32 cellular contexts compared by ENCODE assay signal in the genomic region with DNA sequence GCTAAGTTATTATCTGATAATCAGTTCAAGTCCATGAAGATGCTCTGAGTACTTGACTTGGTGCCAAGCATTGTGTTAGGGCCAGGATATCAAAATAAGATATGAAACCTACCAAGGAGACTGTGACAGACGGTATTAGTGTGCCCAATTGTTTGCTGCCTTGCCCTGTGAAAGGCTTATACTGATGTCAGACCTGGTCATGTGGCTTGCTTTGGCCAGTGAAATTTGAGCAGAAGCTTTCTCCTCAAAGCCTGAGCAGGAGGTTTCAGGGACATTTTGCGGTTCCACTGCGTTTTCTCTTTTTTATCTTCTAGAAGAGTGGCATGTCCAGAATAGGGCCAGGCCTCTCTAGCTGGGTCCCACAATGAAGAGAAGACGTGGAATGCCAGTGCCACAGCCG. TPM values are rescaled to one million over a fixed set of nuclear protein-coding genes. Genes with fewer than 3 reads are reported as not detected.
"Had no signal": no experiment of that assay in that cellular context is flagged by ENCODE, and none has a peak within 500 bp of the region (broad histone marks: within the 10 kb centered on the region; RNA-seq: fewer than 3 reads in every experiment).

No MANE protein-coding gene starts in this region.

- H3K27ac Mint-ChIP-seq: activated CD4-positive, alpha-beta memory T cell treated with anti-CD3 and anti-CD28 coated beads, Interleukin-2, amount 10 ng/mL, durations not matched to agents 7 days and 5 days; activated naive CD4-positive, alpha-beta T cell treated with anti-CD3 and anti-CD28 coated beads, Interleukin-2, amount 50 U/mL, for 24 hours; activated naive CD8-positive, alpha-beta T cell treated with anti-CD3 and anti-CD28 coated beads, Interleukin-2, amount 10 ng/mL, durations not matched to agents 7 days and 5 days; activated T-cell treated with anti-CD3 and anti-CD28 coated beads, Interleukin-2, amount 50 U/mL, for 24 hours; activated T-helper 2 cell treated with anti-CD3 and anti-CD28 coated beads, Interferon-gamma antibody, Interleukin-2, Interleukin-4, amounts not matched to agents 10 μg/mL and 5 μg/mL and 100 μg/mL, durations not matched to agents 14 hours and 24 hours and 36 hours had no signal

- H3K36me3 Mint-ChIP-seq: activated naive CD4-positive, alpha-beta T cell treated with anti-CD3 and anti-CD28 coated beads, Interleukin-2, amount 50 U/mL, for 24 hours; activated naive CD8-positive, alpha-beta T cell treated with anti-CD3 and anti-CD28 coated beads, Interleukin-2, amount 10 ng/mL, durations not matched to agents 7 days and 5 days had no signal

- DNase-seq: activated CD4-positive, alpha-beta memory T cell treated with anti-CD3 and anti-CD28 coated beads, Interleukin-2, amount 10 ng/mL, durations not matched to agents 7 days and 5 days; activated CD4-positive, alpha-beta T cell treated with anti-CD3 and anti-CD28 coated beads for 1 hour; activated CD4-positive, alpha-beta T cell treated with anti-CD3 and anti-CD28 coated beads for 48 hours; activated CD4-positive, CD25-positive, alpha-beta regulatory T cell; activated CD8-positive, alpha-beta memory T cell treated with anti-CD3 and anti-CD28 coated beads for 24 hours; activated gamma-delta T cell; activated naive CD4-positive, alpha-beta T cell treated with Interleukin-2 at 50 U/mL for 16 hours; activated naive CD8-positive, alpha-beta T cell treated with anti-CD3 and anti-CD28 coated beads, Interleukin-2, amount 10 ng/mL, durations not matched to agents 7 days and 5 days; activated T-cell treated with anti-CD3 and anti-CD28 coated beads, Interleukin-2, amount 50 U/mL, for 24 hours; amygdala; KG1; NCI-H1105; NCI-H1417 treated with DMSO at 0.1 percent for 48 hours; NCI-H187 treated with DMSO at 0.1 percent for 48 hours; NCI-H2081; NCI-H510A; NCI-H526; NCI-H748 treated with DMSO at 0.1 percent for 48 hours; PC-3; Peyer's patch; RPMI8226; SIG-M5; SW 1271; T-helper 1 cell; T-helper 2 cell; T-helper 9 cell had no signal

- H3K9me3 ChIP-seq: ascending aorta, Peyer's patch had no signal

- H3K4me3 Mint-ChIP-seq: activated CD4-positive, alpha-beta memory T cell treated with anti-CD3 and anti-CD28 coated beads, Interleukin-2, amount 10 ng/mL, durations not matched to agents 7 days and 5 days; activated naive CD4-positive, alpha-beta T cell treated with anti-CD3 and anti-CD28 coated beads, Interleukin-2, amount 50 U/mL, for 24 hours; activated naive CD8-positive, alpha-beta T cell treated with anti-CD3 and anti-CD28 coated beads, Interleukin-2, amount 10 ng/mL, durations not matched to agents 7 days and 5 days; activated T-cell treated with anti-CD3 and anti-CD28 coated beads, Interleukin-2, amount 50 U/mL, for 24 hours; central memory CD8-positive, alpha-beta T cell had no signal

- H3K27ac ChIP-seq: ascending aorta, cardiac muscle cell, Peyer's patch, VCaP had no signal

- H3K36me3 ChIP-seq: ascending aorta, cardiac muscle cell, Peyer's patch had no signal

- H3K4me1 Mint-ChIP-seq: activated CD4-positive, alpha-beta memory T cell treated with anti-CD3 and anti-CD28 coated beads, Interleukin-2, amount 10 ng/mL, durations not matched to agents 7 days and 5 days; activated naive CD4-positive, alpha-beta T cell treated with anti-CD3 and anti-CD28 coated beads, Interleukin-2, amount 50 U/mL, for 24 hours; activated naive CD8-positive, alpha-beta T cell treated with anti-CD3 and anti-CD28 coated beads, Interleukin-2, amount 10 ng/mL, durations not matched to agents 7 days and 5 days; central memory CD8-positive, alpha-beta T cell had no signal

- H3K9me3 Mint-ChIP-seq: activated CD4-positive, alpha-beta memory T cell treated with anti-CD3 and anti-CD28 coated beads, Interleukin-2, amount 10 ng/mL, durations not matched to agents 7 days and 5 days; activated naive CD4-positive, alpha-beta T cell treated with anti-CD3 and anti-CD28 coated beads, Interleukin-2, amount 50 U/mL, for 24 hours; activated naive CD8-positive, alpha-beta T cell treated with anti-CD3 and anti-CD28 coated beads, Interleukin-2, amount 10 ng/mL, durations not matched to agents 7 days and 5 days; activated T-cell treated with anti-CD3 and anti-CD28 coated beads, Interleukin-2, amount 50 U/mL, for 24 hours; activated T-helper 2 cell treated with anti-CD3 and anti-CD28 coated beads, Interferon-gamma antibody, Interleukin-2, Interleukin-4, amounts not matched to agents 10 μg/mL and 5 μg/mL and 100 μg/mL, durations not matched to agents 14 hours and 24 hours and 36 hours; central memory CD8-positive, alpha-beta T cell had no signal

- H3K4me3 ChIP-seq: ascending aorta, cardiac muscle cell, Peyer's patch had no signal

- H3K4me1 ChIP-seq: ascending aorta, Peyer's patch had no signal

- H3K27me3 ChIP-seq: ascending aorta, cardiac muscle cell, Peyer's patch had no signal

- ATAC-seq: PC-3 had no signal

RNA-seq across cellular contexts. Expression of gene PKNOX2, which starts 15.8 kb away (rescaled TPM):
- total RNA-seq: activated CD4-positive, alpha-beta memory T cell treated with anti-CD3 and anti-CD28 coated beads, Interleukin-2, amount 10 ng/mL, durations not matched to agents 7 days and 5 days; activated naive CD8-positive, alpha-beta T cell treated with anti-CD3 and anti-CD28 coated beads, Interleukin-2, amount 10 ng/mL, durations not matched to agents 7 days and 5 days; activated T-helper 2 cell treated with anti-CD3 and anti-CD28 coated beads, Interferon-gamma antibody, Interleukin-2, Interleukin-4, amounts not matched to agents 10 μg/mL and 5 μg/mL and 100 μg/mL, durations not matched to agents 14 hours and 24 hours and 36 hours; PC-3 had no signal
